ENCODE assay signal across 1 cellular context in the genomic region with DNA sequence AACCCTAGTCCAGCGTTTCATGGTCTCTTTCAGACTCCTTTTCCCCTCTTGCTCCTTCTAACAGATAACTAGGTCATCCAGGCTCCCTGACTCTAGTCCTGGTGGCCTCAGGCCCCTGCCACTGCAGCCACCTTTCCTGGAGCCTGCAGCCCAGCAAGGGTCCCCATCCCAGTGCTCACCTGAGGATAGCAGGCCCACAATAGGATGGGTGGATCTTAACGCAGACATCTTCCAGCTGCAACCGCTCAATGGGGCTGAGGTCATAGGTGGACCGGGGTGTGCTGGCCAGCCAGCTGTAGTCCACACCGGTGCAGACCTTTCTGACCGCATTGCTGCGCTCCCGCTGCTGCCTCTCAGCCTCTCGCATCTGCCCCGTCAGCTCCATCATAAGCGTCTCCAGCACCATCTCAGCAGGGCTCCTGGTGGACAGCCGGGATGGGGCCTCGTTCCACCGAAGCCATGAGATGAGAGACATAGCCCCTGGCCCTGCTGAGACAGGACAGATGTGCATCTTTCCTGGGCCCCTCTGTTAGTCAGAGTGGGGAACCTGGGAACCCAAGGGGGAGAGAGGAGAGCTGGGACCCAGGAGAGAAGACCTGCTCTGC.
TF ChIP-seq lines count a peak whose summit lies in the region.

No MANE protein-coding gene starts in this region.

TF ChIP-seq in H1, 55 proteins besides CTCF, POLR2A, EP300 and RAD21 (continued from another document):
- TF ChIP-seq POU5F1 (IDR thresholded peaks at IDR 0.05; ENCODE audit: low read depth, low read length) = no peak
- TF ChIP-seq JUN (IDR thresholded peaks at IDR 0.05; ENCODE audit: low read depth, low read length) = no peak
